In genomic region chr16:56643833-56644232, GRCh38 we compare ENCODE assay signal across 1 cellular context.
TF ChIP-seq lines count a peak whose summit lies in the region.

No MANE protein-coding gene starts in this region.

TF ChIP-seq in H1, 55 proteins besides CTCF, POLR2A, EP300 and RAD21:
- TF ChIP-seq SP2 (IDR thresholded peaks at IDR 0.05; ENCODE audit: low read length) = no peak
- peak; percentile 38; the same call in 1 of the 2 replicates for TF ChIP-seq SUZ12 (IDR thresholded peaks at IDR 0.05; ENCODE audit: low read length)
- TF ChIP-seq EZH2 (IDR thresholded peaks at IDR 0.05; ENCODE audit: low read depth, low read length, severe bottlenecking) = peak; percentile 63
